ENCODE assay signal across 8 cellular contexts in the genomic region with DNA sequence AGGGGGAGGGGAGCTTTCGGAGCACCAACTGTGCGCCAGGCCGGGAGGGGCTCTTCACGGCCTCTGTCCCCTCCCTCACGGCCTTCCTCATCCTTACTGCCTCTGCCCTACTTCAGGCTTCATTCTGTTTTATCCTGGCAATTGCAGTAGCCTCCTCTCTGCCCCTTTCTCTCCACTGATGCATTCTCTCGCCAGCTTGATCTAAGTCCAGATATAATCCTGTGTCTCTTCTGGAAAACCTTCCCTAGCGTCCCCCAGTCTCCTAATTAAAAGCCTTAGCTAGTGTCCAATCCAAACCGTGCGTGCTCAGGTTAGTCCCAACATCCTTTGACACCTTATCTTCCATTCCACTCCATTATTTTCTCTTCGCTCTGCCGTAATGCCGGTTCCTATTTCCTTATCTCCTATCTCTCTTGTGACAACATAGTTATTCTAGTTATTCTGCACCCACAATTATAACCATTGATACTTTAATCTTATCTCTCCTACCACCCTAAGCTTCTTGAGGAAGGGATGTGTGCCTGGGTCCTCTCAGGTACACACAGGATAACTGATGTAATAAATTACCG. TPM values are rescaled to one million over a fixed set of nuclear protein-coding genes. Genes with fewer than 3 reads are reported as not detected.
A peak's percentile ranks its signal among the peaks of the same experiment; 100 is the strongest.
DNase-seq lines count a peak whose midpoint lies in the region; ATAC-seq and TF ChIP-seq lines count a peak whose summit lies in the region.

No MANE protein-coding gene starts in this region.

- H4K20me1 ChIP-seq in SK-N-SH (ENCODE audit: insufficient read depth), result no peaks in the 10 kb centered on the region

- peak overlapping the region; percentile 82 for H3K4me2 ChIP-seq in SK-N-SH

- no peak for TF ChIP-seq RAD21 in SK-N-SH (IDR thresholded peaks at IDR 0.05; ENCODE audit: low read length)

- TF ChIP-seq EP300 in SK-N-SH (IDR thresholded peaks at IDR 0.05; ENCODE audit: borderline replicate concordance in 1 of 2, low read depth in 1 of 2, low read length in 1 of 2), result no peak

- H3K79me2 ChIP-seq in SK-N-SH (ENCODE audit: insufficient read depth), result peaks cover 28% of the 10 kb centered on the region

- ATAC-seq in SK-N-SH treated with all-trans-retinoic acid at 6 μM for 48 hours, result no peak

- CTCF ChIA-PET in SK-N-SH (lab: Yijun Ruan, JAX), result interaction anchor here (1.0 to 2.7 kb wide), 11 partner anchors 8 to 233 kb away, joined by 3 to 30 read pairs (median 4); a partner anchor contains a TSS

- H3F3A ChIP-seq in SK-N-SH (replicated peaks; ENCODE audit: insufficient read depth), result peaks cover 40% of the 10 kb centered on the region

- POLR2A ChIA-PET in SK-N-SH (lab: Yijun Ruan, JAX), result interaction anchor here (0.5 to 4.0 kb wide), 7 partner anchors 9 to 41 kb away, joined by 4 to 33 read pairs (median 12); a partner anchor contains a TSS

- H3K9me3 ChIP-seq in SK-N-SH, result no peaks in the 10 kb centered on the region
- no peaks in the 10 kb centered on the region for H3K9me3 ChIP-seq in esophagus (ENCODE audit: control insufficient read depth in 2 of 2, insufficient read depth in 1 of 2, low read depth in 1 of 2, low read length in 1 of 2)

- WGBS in SK-N-SH (ENCODE audit: low lambda C conversion rate), result 13% methylated on average over 13 of the region's 13 CpGs
- 13 to 14% methylated on average over 12 to 13 of the region's 13 CpGs for WGBS in esophagus, 2 donors

- H3K27ac ChIP-seq in SK-N-SH (ENCODE audit: low read depth in 2 of 2, low read length in 1 of 2) (peak overlapping the region; percentile 44 to 96; a peak in 3 of 4 replicates), esophagus (ENCODE audit: low read depth in 2 of 2, low read length in 1 of 2) (peak overlapping the region in 1 of 2 donors; percentile 69)

- H3K36me3 ChIP-seq in SK-N-SH (replicated peaks in 1 of 2; ENCODE audit: control insufficient read depth in 1 of 2, insufficient read depth in 2 of 2, low read length in 1 of 2), result peaks cover 5 to 18% of the 10 kb centered on the region in 2 experiments
- peaks cover 0 to 14% of the 10 kb centered on the region in 2 donors for H3K36me3 ChIP-seq in esophagus (ENCODE audit: control insufficient read depth in 2 of 2, insufficient read depth in 2 of 2, low read length in 1 of 2)

- H3K4me1 ChIP-seq in SK-N-SH (ENCODE audit: control insufficient read depth in 1 of 2, insufficient read depth in 2 of 2, low read depth in 1 of 2, low read length in 1 of 2) (peaks cover 10 to 18% of the 10 kb centered on the region in 2 experiments; a peak in 2 of 4 replicates), esophagus (ENCODE audit: control insufficient read depth in 2 of 2, insufficient read depth in 2 of 2, low read length in 1 of 2) (peaks cover 0 to 6% of the 10 kb centered on the region in 2 donors)

- TF ChIP-seq CTCF in SK-N-SH (IDR thresholded peaks at IDR 0.05), result no peak
- no peak for TF ChIP-seq CTCF in retinal pigment epithelial cell (conservative IDR thresholded peaks at IDR 0.05; ENCODE audit: low read depth, low read length)

- peak overlapping the region; percentile 63; the same call in 1 of the 2 replicates for H3K9ac ChIP-seq in SK-N-SH

- peak overlapping the region; percentile 51; the same call in 1 of the 2 replicates for H2AFZ ChIP-seq in SK-N-SH (ENCODE audit: low read depth)

- H3K4me3 ChIP-seq in SK-N-SH (ENCODE audit: low read depth in 2 of 2, low read length in 1 of 2) (peak overlapping the region; percentile 88 to 94), esophagus (ENCODE audit: low read depth in 1 of 2, low read length in 2 of 2) (peak overlapping the region; percentile 69), retinal pigment epithelial cell (ENCODE audit: low read length) (peak overlapping the region; percentile 77)

- DNase-seq in SK-N-SH, result peak; percentile 68
- peak; percentile 59 for DNase-seq in RKO (ENCODE audit: low spot score)
- DNase-seq in retinal pigment epithelial cell (ENCODE audit: low read depth), result no peak
- DNase-seq in pons (ENCODE audit: low spot score), result no peak
- no peak for DNase-seq in ureter (ENCODE audit: low spot score)
- DNase-seq in RPMI8226, result no peak

- no peaks in the 10 kb centered on the region for H3K9me2 ChIP-seq in SK-N-SH

- H3K27me3 ChIP-seq in SK-N-SH (ENCODE audit: insufficient read depth), result no peaks in the 10 kb centered on the region
- no peaks in the 10 kb centered on the region for H3K27me3 ChIP-seq in esophagus (ENCODE audit: control insufficient read depth in 1 of 2, insufficient read depth in 2 of 2, low read length in 2 of 2)

TF ChIP-seq in SK-N-SH, 30 proteins besides CTCF, POLR2A, EP300 and RAD21:
- TF ChIP-seq GATA2 (CRISPR knock-in tag; IDR thresholded peaks at IDR 0.05), result peak; percentile 55
- TF ChIP-seq, protein P1, sequence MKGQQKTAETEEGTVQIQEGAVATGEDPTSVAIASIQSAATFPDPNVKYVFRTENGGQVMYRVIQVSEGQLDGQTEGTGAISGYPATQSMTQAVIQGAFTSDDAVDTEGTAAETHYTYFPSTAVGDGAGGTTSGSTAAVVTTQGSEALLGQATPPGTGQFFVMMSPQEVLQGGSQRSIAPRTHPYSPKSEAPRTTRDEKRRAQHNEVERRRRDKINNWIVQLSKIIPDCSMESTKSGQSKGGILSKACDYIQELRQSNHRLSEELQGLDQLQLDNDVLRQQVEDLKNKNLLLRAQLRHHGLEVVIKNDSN (IDR thresholded peaks at IDR 0.05; ENCODE audit: borderline replicate concordance, low read depth), result no peak
TF ChIP-seq in SK-N-SH: peak in this region for 1.

TF ChIP-seq in SK-N-SH treated with all-trans-retinoic acid at 6 μM for 48 hours, 23 proteins besides CTCF, POLR2A, EP300 and RAD21 (continues in another document):
- TF ChIP-seq CSDC2 (CRISPR knock-in tag; IDR thresholded peaks at IDR 0.05), result no peak
- TF ChIP-seq, protein P2, sequence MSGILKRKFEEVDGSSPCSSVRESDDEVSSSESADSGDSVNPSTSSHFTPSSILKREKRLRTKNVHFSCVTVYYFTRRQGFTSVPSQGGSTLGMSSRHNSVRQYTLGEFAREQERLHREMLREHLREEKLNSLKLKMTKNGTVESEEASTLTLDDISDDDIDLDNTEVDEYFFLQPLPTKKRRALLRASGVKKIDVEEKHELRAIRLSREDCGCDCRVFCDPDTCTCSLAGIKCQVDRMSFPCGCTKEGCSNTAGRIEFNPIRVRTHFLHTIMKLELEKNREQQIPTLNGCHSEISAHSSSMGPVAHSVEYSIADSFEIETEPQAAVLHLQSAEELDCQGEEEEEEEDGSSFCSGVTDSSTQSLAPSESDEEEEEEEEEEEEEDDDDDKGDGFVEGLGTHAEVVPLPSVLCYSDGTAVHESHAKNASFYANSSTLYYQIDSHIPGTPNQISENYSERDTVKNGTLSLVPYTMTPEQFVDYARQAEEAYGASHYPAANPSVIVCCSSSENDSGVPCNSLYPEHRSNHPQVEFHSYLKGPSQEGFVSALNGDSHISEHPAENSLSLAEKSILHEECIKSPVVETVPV (CRISPR knock-in tag; IDR thresholded peaks at IDR 0.05), result no peak
- no peak for TF ChIP-seq ZNF70 (CRISPR knock-in tag; IDR thresholded peaks at IDR 0.05)
- no peak for TF ChIP-seq SNAI2 (CRISPR knock-in tag; IDR thresholded peaks at IDR 0.05)
- no peak for TF ChIP-seq GLIS3 (CRISPR knock-in tag; IDR thresholded peaks at IDR 0.05)
- TF ChIP-seq, protein P3, sequence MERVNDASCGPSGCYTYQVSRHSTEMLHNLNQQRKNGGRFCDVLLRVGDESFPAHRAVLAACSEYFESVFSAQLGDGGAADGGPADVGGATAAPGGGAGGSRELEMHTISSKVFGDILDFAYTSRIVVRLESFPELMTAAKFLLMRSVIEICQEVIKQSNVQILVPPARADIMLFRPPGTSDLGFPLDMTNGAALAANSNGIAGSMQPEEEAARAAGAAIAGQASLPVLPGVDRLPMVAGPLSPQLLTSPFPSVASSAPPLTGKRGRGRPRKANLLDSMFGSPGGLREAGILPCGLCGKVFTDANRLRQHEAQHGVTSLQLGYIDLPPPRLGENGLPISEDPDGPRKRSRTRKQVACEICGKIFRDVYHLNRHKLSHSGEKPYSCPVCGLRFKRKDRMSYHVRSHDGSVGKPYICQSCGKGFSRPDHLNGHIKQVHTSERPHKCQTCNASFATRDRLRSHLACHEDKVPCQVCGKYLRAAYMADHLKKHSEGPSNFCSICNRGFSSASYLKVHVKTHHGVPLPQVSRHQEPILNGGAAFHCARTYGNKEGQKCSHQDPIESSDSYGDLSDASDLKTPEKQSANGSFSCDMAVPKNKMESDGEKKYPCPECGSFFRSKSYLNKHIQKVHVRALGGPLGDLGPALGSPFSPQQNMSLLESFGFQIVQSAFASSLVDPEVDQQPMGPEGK (CRISPR knock-in tag; IDR thresholded peaks at IDR 0.05; ENCODE audit: borderline replicate concordance), result no peak
- no peak for TF ChIP-seq ESRRG (CRISPR knock-in tag; IDR thresholded peaks at IDR 0.05)
- no peak for TF ChIP-seq BACH2 (CRISPR knock-in tag; IDR thresholded peaks at IDR 0.05; ENCODE audit: borderline replicate concordance)
- TF ChIP-seq ZFP3 (CRISPR knock-in tag; IDR thresholded peaks at IDR 0.05), result no peak
- TF ChIP-seq OSR1 (CRISPR knock-in tag; IDR thresholded peaks at IDR 0.05), result no peak

RNA-seq across cellular contexts. Expression of a gene that starts 0.9 kb away (rescaled TPM):
- polyA plus RNA-seq in SK-N-SH (2012; rRNA removed), result 7.9 and 8.8 TPM in 2 replicates
- polyA plus RNA-seq in SK-N-SH (2012; cell fraction: cytosol; rRNA removed), result 7.3 and 7.6 TPM in 2 replicates
- 14.8 and 17.0 TPM in 2 replicates for polyA plus RNA-seq in SK-N-SH (2012; cell fraction: nucleus; rRNA removed)
- polyA plus RNA-seq in esophagus, result 1 to 10 TPM; 1.4 to 2.6 TPM
- 8.1 TPM for total RNA-seq in ureter

RNA-seq across cellular contexts. Expression of a gene that starts 11.3 kb away (rescaled TPM):
- polyA plus RNA-seq in SK-N-SH (2012; rRNA removed) (20.4 and 21.7 TPM in 2 replicates), esophagus (1 to 10 TPM; 2.2 to 4.7 TPM)
- polyA plus RNA-seq in SK-N-SH (2012; cell fraction: cytosol; rRNA removed), result 13.5 and 14.9 TPM in 2 replicates
- polyA plus RNA-seq in SK-N-SH (2012; cell fraction: nucleus; rRNA removed), result 35.9 and 52.3 TPM in 2 replicates
- total RNA-seq in ureter, result 5.2 TPM

RNA-seq across cellular contexts. Expression of a gene that starts 13.7 kb away (rescaled TPM):
- 0.13 and 0.25 TPM in 2 replicates for polyA plus RNA-seq in SK-N-SH (2012; rRNA removed)
- polyA plus RNA-seq in SK-N-SH (2012; cell fraction: cytosol; rRNA removed), result 0.35 and 0.43 TPM in 2 replicates
- 0.76 and 0.94 TPM in 2 replicates for polyA plus RNA-seq in SK-N-SH (2012; cell fraction: nucleus; rRNA removed)
- polyA plus RNA-seq in esophagus, result 1 to 10 TPM; 3.5 to 6.8 TPM
- total RNA-seq in ureter, result 8.2 TPM

RNA-seq across cellular contexts. Expression of a gene that starts 21.5 kb away (rescaled TPM):
- polyA plus RNA-seq in SK-N-SH (2012; rRNA removed) (0.23 TPM in 1 of 2 replicates, not detected in the other), esophagus (1 to 10 TPM; 1.3 to 2.1 TPM)
- polyA plus RNA-seq in SK-N-SH (2012; cell fraction: cytosol; rRNA removed), result not detected in 2 replicates
- 0.08 and 0.65 TPM in 2 replicates for polyA plus RNA-seq in SK-N-SH (2012; cell fraction: nucleus; rRNA removed)
- 2.9 TPM for total RNA-seq in ureter

RNA-seq across cellular contexts. Expression of a gene that starts 25.8 kb away (rescaled TPM):
- polyA plus RNA-seq in SK-N-SH (2012; rRNA removed), result 15.7 and 20.5 TPM in 2 replicates
- 9.0 and 13.6 TPM in 2 replicates for polyA plus RNA-seq in SK-N-SH (2012; cell fraction: cytosol; rRNA removed)
- 41.2 and 55.4 TPM in 2 replicates for polyA plus RNA-seq in SK-N-SH (2012; cell fraction: nucleus; rRNA removed)
- 10 to 100 TPM; 19.8 to 27.5 TPM for polyA plus RNA-seq in esophagus
- total RNA-seq in ureter, result 36.9 TPM

Comparison
In these comparisons a context has a peak if more than half of its experiments do, and no peak if none do; other contexts are left out.
1. DNase-seq: peak in SK-N-SH (single experiment) and RKO (single experiment); none in retinal pigment epithelial cell (single experiment), pons (single experiment), ureter (single experiment) and RPMI8226 (single experiment).
2. Peak in every context shown above with its lines, with median percentiles within 50 percentile points of each other: H3K4me3 ChIP-seq.